In the genomic region with DNA sequence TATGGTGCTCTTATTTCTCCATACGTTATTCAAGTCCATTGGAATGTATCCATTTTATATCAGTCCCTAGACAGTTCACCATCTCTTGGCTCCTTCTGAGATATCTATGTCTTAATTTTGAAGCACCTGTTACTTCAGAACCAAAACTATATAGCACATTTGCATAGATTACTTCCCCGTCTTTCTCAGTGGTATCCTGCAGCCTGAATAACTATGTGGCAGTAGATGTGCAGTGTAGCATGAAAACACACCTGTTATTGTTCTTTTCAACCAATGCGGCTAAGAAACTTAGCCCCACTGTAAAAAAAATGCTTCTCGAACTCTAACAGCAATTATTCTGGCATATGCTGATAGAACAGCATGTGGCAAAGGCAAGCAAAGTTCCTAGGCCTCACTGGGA, we compare ENCODE assay signal across 24 cellular contexts.
A peak's percentile ranks its signal among the peaks of the same experiment; 100 is the strongest.
DNase-seq lines count a peak whose midpoint lies in the region; ATAC-seq and TF ChIP-seq lines count a peak whose summit lies in the region.
"Had no signal": no experiment of that assay in that cellular context is flagged by ENCODE, and none has a peak within 500 bp of the region (broad histone marks: within the 10 kb centered on the region; RNA-seq: fewer than 3 reads in every experiment).

No MANE protein-coding gene starts in this region.

- H3K9me3 ChIP-seq in OCI-LY1 (ENCODE audit: low read length) (no peaks in the 10 kb centered on the region), left lung (no peaks in the 10 kb centered on the region), SK-N-SH (no peaks in the 10 kb centered on the region)
- H3K9me3 ChIP-seq: pancreas, tibial artery had no signal

- no peaks in the 10 kb centered on the region for H3K9me2 ChIP-seq in OCI-LY1 (ENCODE audit: low read depth, low read length)
- H3K9me2 ChIP-seq in SK-N-SH = no peaks in the 10 kb centered on the region

- H3K4me3 ChIP-seq in OCI-LY1 (ENCODE audit: low read depth, low read length, poor library complexity, severe bottlenecking) = peak overlapping the region; percentile 18
- H3K4me3 ChIP-seq in left lung = no peak overlapping the region
- no peak overlapping the region for H3K4me3 ChIP-seq in SK-N-SH (ENCODE audit: low read depth in 2 of 2, low read length in 1 of 2)
- H3K4me3 ChIP-seq: dorsolateral prefrontal cortex, GM23248, pancreas, tibial artery had no signal

- H3K4me2 ChIP-seq in OCI-LY1 (ENCODE audit: low read length) = peak overlapping the region; percentile 37; the same call in 1 of the 2 replicates
- H3K4me2 ChIP-seq in SK-N-SH = no peak overlapping the region

- TF ChIP-seq CTCF in OCI-LY1 (IDR thresholded peaks at IDR 0.05; ENCODE audit: low read length) (no peak), left lung (IDR thresholded peaks at IDR 0.05) (no peak), SK-N-SH (IDR thresholded peaks at IDR 0.05) (no peak)

- DNase-seq in left lung (no peak), T1000 (lab: John Stamatoyannopoulos, UW) (no peak), SK-N-SH (no peak)
- no peak for DNase-seq in activated CD8-positive, alpha-beta memory T cell treated with anti-CD3 and anti-CD28 coated beads, Interleukin-2, amount 50 U/mL, for 4 hours
- DNase-seq: activated CD4-positive, alpha-beta T cell treated with anti-CD3 and anti-CD28 coated beads, Interleukin-2, amount 50 U/mL, for 4 hours; activated T-cell treated with anti-CD3 and anti-CD28 coated beads for 4 hours; amygdala; dorsolateral prefrontal cortex; foreskin keratinocyte; GM23248; kidney glomerular epithelial cell; mesendoderm; naive thymus-derived CD8-positive, alpha-beta T cell; pancreas; stimulated activated naive CD4-positive, alpha-beta T cell treated with Interleukin-2 at 50 U/mL for 16 hours; tibial artery had no signal

- H2AFZ ChIP-seq in OCI-LY1 (ENCODE audit: low read length) (no peak overlapping the region), SK-N-SH (ENCODE audit: low read depth) (no peak overlapping the region)
- H2AFZ ChIP-seq: GM23248 had no signal

- H4K20me1 ChIP-seq in OCI-LY1 (ENCODE audit: insufficient read depth, low read length) (no peaks in the 10 kb centered on the region), SK-N-SH (ENCODE audit: insufficient read depth) (no peaks in the 10 kb centered on the region)

- POLR2A ChIA-PET in SK-N-SH (lab: Yijun Ruan, JAX) = no interaction called here

- H3F3A ChIP-seq in OCI-LY1 (ENCODE audit: insufficient read depth, low read length) (no peaks in the 10 kb centered on the region), SK-N-SH (replicated peaks; ENCODE audit: insufficient read depth) (no peaks in the 10 kb centered on the region)

- H3K27me3 ChIP-seq in OCI-LY1 (ENCODE audit: insufficient read depth, low read length) (no peaks in the 10 kb centered on the region), left lung (no peaks in the 10 kb centered on the region), SK-N-SH (ENCODE audit: insufficient read depth) (no peaks in the 10 kb centered on the region)
- H3K27me3 ChIP-seq: dorsolateral prefrontal cortex, foreskin keratinocyte, pancreas, tibial artery had no signal

- TF ChIP-seq RAD21 in SK-N-SH (IDR thresholded peaks at IDR 0.05; ENCODE audit: low read length) = no peak

- H3K9ac ChIP-seq in OCI-LY1 (ENCODE audit: low read length) = no peak overlapping the region
- no peak overlapping the region for H3K9ac ChIP-seq in SK-N-SH
- H3K9ac ChIP-seq: GM23248 had no signal

- H3K27ac ChIP-seq in OCI-LY1 (ENCODE audit: low read depth, low read length, poor library complexity, severe bottlenecking) (peak overlapping the region; percentile 95), left lung (no peak overlapping the region), SK-N-SH (ENCODE audit: low read depth in 2 of 2, low read length in 1 of 2) (no peak overlapping the region)
- H3K27ac ChIP-seq: dorsolateral prefrontal cortex, epithelial cell of prostate, foreskin keratinocyte, GM23248, pancreas, tibial artery had no signal

- H3K36me3 ChIP-seq in OCI-LY1 (ENCODE audit: insufficient read depth, low read length) (no peaks in the 10 kb centered on the region), left lung (no peaks in the 10 kb centered on the region), SK-N-SH (replicated peaks in 1 of 2; ENCODE audit: control insufficient read depth in 1 of 2, insufficient read depth in 2 of 2, low read length in 1 of 2) (no peaks in the 10 kb centered on the region)
- H3K36me3 ChIP-seq: pancreas, tibial artery had no signal

- H3K4me1 ChIP-seq in OCI-LY1 (ENCODE audit: insufficient read depth, low read length, severe bottlenecking) (peaks cover 42% of the 10 kb centered on the region), left lung (no peaks in the 10 kb centered on the region), SK-N-SH (ENCODE audit: control insufficient read depth in 1 of 2, insufficient read depth in 2 of 2, low read depth in 1 of 2, low read length in 1 of 2) (no peaks in the 10 kb centered on the region)
- H3K4me1 ChIP-seq: foreskin keratinocyte, pancreas, tibial artery had no signal

- no peak for TF ChIP-seq EP300 in SK-N-SH (IDR thresholded peaks at IDR 0.05; ENCODE audit: borderline replicate concordance in 1 of 2, low read depth in 1 of 2, low read length in 1 of 2)

- intact Hi-C loops in left lung (cut with DNase I) = no loop called here

- ATAC-seq in GM18867 (IDR thresholded peaks at IDR 0.05; ENCODE audit: unreplicated experiment) (peak; percentile 85), HG02763 (IDR thresholded peaks at IDR 0.05; ENCODE audit: unreplicated experiment) (peak; percentile 58), HG03342 (IDR thresholded peaks at IDR 0.05; ENCODE audit: unreplicated experiment) (peak; percentile 94), left lung (no peak)
- ATAC-seq: foreskin keratinocyte; HepG2; naive thymus-derived CD8-positive, alpha-beta T cell; pancreas; Right ventricle myocardium inferior; sciatic nerve had no signal

- 29% methylated on average over 4 of the region's 4 CpGs for WGBS in SK-N-SH (ENCODE audit: low lambda C conversion rate)

- CTCF ChIA-PET in SK-N-SH (lab: Yijun Ruan, JAX) = no interaction called here

- H3K79me2 ChIP-seq in OCI-LY1 (ENCODE audit: insufficient read depth, low read length) (no peaks in the 10 kb centered on the region), SK-N-SH (ENCODE audit: insufficient read depth) (no peaks in the 10 kb centered on the region)

TF ChIP-seq in SK-N-SH, 30 proteins besides CTCF, POLR2A, EP300 and RAD21:
- TF ChIP-seq TEAD4 (IDR thresholded peaks at IDR 0.05; ENCODE audit: borderline replicate concordance, insufficient read depth) = no peak
- TF ChIP-seq, protein P1, sequence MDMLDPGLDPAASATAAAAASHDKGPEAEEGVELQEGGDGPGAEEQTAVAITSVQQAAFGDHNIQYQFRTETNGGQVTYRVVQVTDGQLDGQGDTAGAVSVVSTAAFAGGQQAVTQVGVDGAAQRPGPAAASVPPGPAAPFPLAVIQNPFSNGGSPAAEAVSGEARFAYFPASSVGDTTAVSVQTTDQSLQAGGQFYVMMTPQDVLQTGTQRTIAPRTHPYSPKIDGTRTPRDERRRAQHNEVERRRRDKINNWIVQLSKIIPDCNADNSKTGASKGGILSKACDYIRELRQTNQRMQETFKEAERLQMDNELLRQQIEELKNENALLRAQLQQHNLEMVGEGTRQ (IDR thresholded peaks at IDR 0.05; ENCODE audit: borderline replicate concordance, low read depth, low read length) = no peak
- no peak for TF ChIP-seq JUND (IDR thresholded peaks at IDR 0.05)
- TF ChIP-seq TCF12 (IDR thresholded peaks at IDR 0.05) = no peak
- TF ChIP-seq POLR2AphosphoS5 (IDR thresholded peaks at IDR 0.05; ENCODE audit: low read depth, low read length) = no peak
- TF ChIP-seq SIN3A (IDR thresholded peaks at IDR 0.05; ENCODE audit: borderline replicate concordance, low read depth, low read length) = no peak
- TF ChIP-seq TAF1 (IDR thresholded peaks at IDR 0.05; ENCODE audit: borderline replicate concordance, low read depth, low read length) = no peak
- no peak for TF ChIP-seq NFIC (IDR thresholded peaks at IDR 0.05; ENCODE audit: borderline replicate concordance)
- TF ChIP-seq SMC3 (IDR thresholded peaks at IDR 0.05; ENCODE audit: low read depth, low read length) = no peak
- TF ChIP-seq MEF2A (IDR thresholded peaks at IDR 0.05; ENCODE audit: borderline replicate concordance, low read depth) = no peak
- TF ChIP-seq, protein P2, sequence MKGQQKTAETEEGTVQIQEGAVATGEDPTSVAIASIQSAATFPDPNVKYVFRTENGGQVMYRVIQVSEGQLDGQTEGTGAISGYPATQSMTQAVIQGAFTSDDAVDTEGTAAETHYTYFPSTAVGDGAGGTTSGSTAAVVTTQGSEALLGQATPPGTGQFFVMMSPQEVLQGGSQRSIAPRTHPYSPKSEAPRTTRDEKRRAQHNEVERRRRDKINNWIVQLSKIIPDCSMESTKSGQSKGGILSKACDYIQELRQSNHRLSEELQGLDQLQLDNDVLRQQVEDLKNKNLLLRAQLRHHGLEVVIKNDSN (IDR thresholded peaks at IDR 0.05; ENCODE audit: borderline replicate concordance, low read depth) = no peak
- TF ChIP-seq, protein P3, sequence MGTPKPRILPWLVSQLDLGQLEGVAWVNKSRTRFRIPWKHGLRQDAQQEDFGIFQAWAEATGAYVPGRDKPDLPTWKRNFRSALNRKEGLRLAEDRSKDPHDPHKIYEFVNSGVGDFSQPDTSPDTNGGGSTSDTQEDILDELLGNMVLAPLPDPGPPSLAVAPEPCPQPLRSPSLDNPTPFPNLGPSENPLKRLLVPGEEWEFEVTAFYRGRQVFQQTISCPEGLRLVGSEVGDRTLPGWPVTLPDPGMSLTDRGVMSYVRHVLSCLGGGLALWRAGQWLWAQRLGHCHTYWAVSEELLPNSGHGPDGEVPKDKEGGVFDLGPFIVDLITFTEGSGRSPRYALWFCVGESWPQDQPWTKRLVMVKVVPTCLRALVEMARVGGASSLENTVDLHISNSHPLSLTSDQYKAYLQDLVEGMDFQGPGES (IDR thresholded peaks at IDR 0.05; ENCODE audit: low read depth, low read length) = no peak
- TF ChIP-seq CHD2 (IDR thresholded peaks at IDR 0.05; ENCODE audit: low read length, partially characterized antibody) = no peak
- no peak for TF ChIP-seq ELF1 (IDR thresholded peaks at IDR 0.05)
- no peak for TF ChIP-seq EZH2phosphoT487 (IDR thresholded peaks at IDR 0.05; ENCODE audit: borderline replicate concordance, low read depth)
- TF ChIP-seq FOXM1 (IDR thresholded peaks at IDR 0.05; ENCODE audit: low read depth) = no peak
- TF ChIP-seq GABPA (IDR thresholded peaks at IDR 0.05; ENCODE audit: low read depth) = no peak
- no peak for TF ChIP-seq RFX5 (IDR thresholded peaks at IDR 0.05; ENCODE audit: low read length)
- TF ChIP-seq MXI1 (IDR thresholded peaks at IDR 0.05; ENCODE audit: low read depth, low read length) = no peak
- no peak for TF ChIP-seq YY1 (IDR thresholded peaks at IDR 0.05; ENCODE audit: low read depth)
